Comparison of ENCODE assay signal across 1 cellular context in genomic region chr3:72553298-72553697, GRCh38.
TF ChIP-seq lines count a peak whose summit lies in the region.

No MANE protein-coding gene starts in this region.

TF ChIP-seq in K562, 482 proteins besides CTCF, POLR2A, EP300 and RAD21:
- TF ChIP-seq ZNF12 (CRISPR knock-in tag; IDR thresholded peaks at IDR 0.05) (peak; percentile 96), HCFC1 (IDR thresholded peaks at IDR 0.05; ENCODE audit: low read depth, low read length) (no peak)
